ENCODE assay signal across 7 cellular contexts in the genomic region with DNA sequence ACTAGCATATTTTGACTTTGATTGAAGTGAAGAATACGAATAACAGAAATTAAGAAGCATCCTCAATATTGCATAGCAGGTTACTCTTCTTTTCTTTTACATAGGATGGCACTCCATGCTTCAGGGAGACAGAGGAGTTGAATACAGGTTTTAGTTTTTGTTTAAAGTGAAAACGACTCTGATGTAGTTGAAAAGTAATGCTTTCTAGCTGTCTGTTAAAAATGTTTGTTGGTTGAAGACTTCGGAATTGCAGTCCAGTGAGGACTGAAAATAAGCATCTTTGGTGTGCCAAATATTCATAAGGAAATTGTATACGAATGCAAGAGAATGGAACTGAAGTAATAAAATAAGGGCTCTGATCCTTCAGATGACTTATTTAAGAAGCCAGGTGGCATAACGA. TPM values are rescaled to one million over a fixed set of nuclear protein-coding genes. Genes with fewer than 3 reads are reported as not detected.
A peak's percentile ranks its signal among the peaks of the same experiment; 100 is the strongest.
DNase-seq lines count a peak whose midpoint lies in the region; ATAC-seq and TF ChIP-seq lines count a peak whose summit lies in the region.

No MANE protein-coding gene starts in this region.

- DNase-seq in HFFc6 (no peak), T-helper 9 cell (no peak)
- no peak for DNase-seq in activated CD4-positive, alpha-beta memory T cell treated with anti-CD3 and anti-CD28 coated beads, Interleukin-2, amount 10 ng/mL, durations not matched to agents 7 days and 5 days

- no peak for TF ChIP-seq CTCF in HFFc6 (IDR thresholded peaks at IDR 0.05)

- H3K4me3 Mint-ChIP-seq in HFFc6 = peak overlapping the region; percentile 65
- peak overlapping the region; percentile 63 for H3K4me3 Mint-ChIP-seq in activated CD4-positive, alpha-beta memory T cell treated with anti-CD3 and anti-CD28 coated beads, Interleukin-2, amount 10 ng/mL, durations not matched to agents 7 days and 5 days
- H3K4me3 Mint-ChIP-seq in stimulated activated memory B cell treated with anti-CD40 and anti-IgM and Interleukin-4, amounts not matched to agents 10 μg/mL and 1 μg/mL and 100 μg/mL, for 72 hours = peak overlapping the region; percentile 71

- no peak overlapping the region for H3K9ac ChIP-seq in iPS-18a (ENCODE audit: low read length)

- TF ChIP-seq POLR2A in GM18505 (IDR thresholded peaks at IDR 0.05; ENCODE audit: borderline replicate concordance, extremely low read depth, insufficient read depth, insufficient read length) = no peak

- no peak overlapping the region for H3K27ac ChIP-seq in iPS-18a (ENCODE audit: low read length)

- H3K27me3 ChIP-seq in iPS-18a (ENCODE audit: control insufficient read depth, insufficient read depth, low read length) = peaks cover 37% of the 10 kb centered on the region

- H3K4me1 Mint-ChIP-seq in HFFc6 (ENCODE audit: low read depth) = peaks cover 14% of the 10 kb centered on the region
- H3K4me1 Mint-ChIP-seq in activated CD4-positive, alpha-beta memory T cell treated with anti-CD3 and anti-CD28 coated beads, Interleukin-2, amount 10 ng/mL, durations not matched to agents 7 days and 5 days = peaks cover 20% of the 10 kb centered on the region
- peaks cover 22% of the 10 kb centered on the region for H3K4me1 Mint-ChIP-seq in stimulated activated memory B cell treated with anti-CD40 and anti-IgM and Interleukin-4, amounts not matched to agents 10 μg/mL and 1 μg/mL and 100 μg/mL, for 72 hours

- H3K9me3 Mint-ChIP-seq in HFFc6 = no peaks in the 10 kb centered on the region
- no peaks in the 10 kb centered on the region for H3K9me3 Mint-ChIP-seq in activated CD4-positive, alpha-beta memory T cell treated with anti-CD3 and anti-CD28 coated beads, Interleukin-2, amount 10 ng/mL, durations not matched to agents 7 days and 5 days
- no peaks in the 10 kb centered on the region for H3K9me3 Mint-ChIP-seq in stimulated activated memory B cell treated with anti-CD40 and anti-IgM and Interleukin-4, amounts not matched to agents 10 μg/mL and 1 μg/mL and 100 μg/mL, for 72 hours

- POLR2A ChIA-PET in activated CD4-positive, alpha-beta memory T cell treated with anti-CD3 and anti-CD28 coated beads, Interleukin-2, amount 10 ng/mL, durations not matched to agents 7 days and 5 days (lab: Charles Lee) = no interaction called here

- peak overlapping the region; percentile 71 for H3K4me3 ChIP-seq in iPS-18a (ENCODE audit: low read length)

- no peaks in the 10 kb centered on the region for H3K9me3 ChIP-seq in iPS-18a (ENCODE audit: control insufficient read depth, low read depth, low read length)

- no peak for ATAC-seq in stimulated activated memory B cell treated with anti-CD40 and anti-IgM and Interleukin-4, amounts not matched to agents 10 μg/mL and 1 μg/mL and 100 μg/mL, for 72 hours
- ATAC-seq in HG02763 (IDR thresholded peaks at IDR 0.05; ENCODE audit: unreplicated experiment) (no peak), GM18505 (IDR thresholded peaks at IDR 0.05; ENCODE audit: unreplicated experiment) (no peak)

- H3K36me3 ChIP-seq in iPS-18a (ENCODE audit: control insufficient read depth, low read depth, low read length) = no peaks in the 10 kb centered on the region

- no peaks in the 10 kb centered on the region for H3K36me3 Mint-ChIP-seq in HFFc6 (ENCODE audit: low read depth)
- no peaks in the 10 kb centered on the region for H3K36me3 Mint-ChIP-seq in activated CD4-positive, alpha-beta memory T cell treated with anti-CD3 and anti-CD28 coated beads, Interleukin-2, amount 10 ng/mL, durations not matched to agents 7 days and 5 days (ENCODE audit: low read depth)
- no peaks in the 10 kb centered on the region for H3K36me3 Mint-ChIP-seq in stimulated activated memory B cell treated with anti-CD40 and anti-IgM and Interleukin-4, amounts not matched to agents 10 μg/mL and 1 μg/mL and 100 μg/mL, for 72 hours

- H3K27me3 Mint-ChIP-seq in HFFc6 (ENCODE audit: insufficient read depth) = peaks cover 38% of the 10 kb centered on the region
- peaks cover 43% of the 10 kb centered on the region for H3K27me3 Mint-ChIP-seq in activated CD4-positive, alpha-beta memory T cell treated with anti-CD3 and anti-CD28 coated beads, Interleukin-2, amount 10 ng/mL, durations not matched to agents 7 days and 5 days
- H3K27me3 Mint-ChIP-seq in stimulated activated memory B cell treated with anti-CD40 and anti-IgM and Interleukin-4, amounts not matched to agents 10 μg/mL and 1 μg/mL and 100 μg/mL, for 72 hours = peaks cover 59% of the 10 kb centered on the region

- H3K4me1 ChIP-seq in iPS-18a (ENCODE audit: control insufficient read depth, low read depth, low read length) = peaks cover 35% of the 10 kb centered on the region

- H3K27ac Mint-ChIP-seq in HFFc6 = no peak overlapping the region
- H3K27ac Mint-ChIP-seq in activated CD4-positive, alpha-beta memory T cell treated with anti-CD3 and anti-CD28 coated beads, Interleukin-2, amount 10 ng/mL, durations not matched to agents 7 days and 5 days = no peak overlapping the region
- no peak overlapping the region for H3K27ac Mint-ChIP-seq in stimulated activated memory B cell treated with anti-CD40 and anti-IgM and Interleukin-4, amounts not matched to agents 10 μg/mL and 1 μg/mL and 100 μg/mL, for 72 hours

- CTCF ChIA-PET in activated CD4-positive, alpha-beta memory T cell treated with anti-CD3 and anti-CD28 coated beads, Interleukin-2, amount 10 ng/mL, durations not matched to agents 7 days and 5 days (lab: Charles Lee) = no interaction called here

RNA-seq across cellular contexts. Expression of gene SLC16A10, which starts 0.6 kb away (rescaled TPM):
- not detected for total RNA-seq in HFFc6 (2021; fragmentation: NEBNext Ultra II Directional; extraction: Animal tissue kit (Norgen Biotek cat#: 25700))
- total RNA-seq in activated CD4-positive, alpha-beta memory T cell treated with anti-CD3 and anti-CD28 coated beads, Interleukin-2, amount 10 ng/mL, durations not matched to agents 7 days and 5 days = 1 to 10 TPM; 1.2 to 1.4 TPM
